ENCODE assay signal across 1 cellular context in the genomic region with DNA sequence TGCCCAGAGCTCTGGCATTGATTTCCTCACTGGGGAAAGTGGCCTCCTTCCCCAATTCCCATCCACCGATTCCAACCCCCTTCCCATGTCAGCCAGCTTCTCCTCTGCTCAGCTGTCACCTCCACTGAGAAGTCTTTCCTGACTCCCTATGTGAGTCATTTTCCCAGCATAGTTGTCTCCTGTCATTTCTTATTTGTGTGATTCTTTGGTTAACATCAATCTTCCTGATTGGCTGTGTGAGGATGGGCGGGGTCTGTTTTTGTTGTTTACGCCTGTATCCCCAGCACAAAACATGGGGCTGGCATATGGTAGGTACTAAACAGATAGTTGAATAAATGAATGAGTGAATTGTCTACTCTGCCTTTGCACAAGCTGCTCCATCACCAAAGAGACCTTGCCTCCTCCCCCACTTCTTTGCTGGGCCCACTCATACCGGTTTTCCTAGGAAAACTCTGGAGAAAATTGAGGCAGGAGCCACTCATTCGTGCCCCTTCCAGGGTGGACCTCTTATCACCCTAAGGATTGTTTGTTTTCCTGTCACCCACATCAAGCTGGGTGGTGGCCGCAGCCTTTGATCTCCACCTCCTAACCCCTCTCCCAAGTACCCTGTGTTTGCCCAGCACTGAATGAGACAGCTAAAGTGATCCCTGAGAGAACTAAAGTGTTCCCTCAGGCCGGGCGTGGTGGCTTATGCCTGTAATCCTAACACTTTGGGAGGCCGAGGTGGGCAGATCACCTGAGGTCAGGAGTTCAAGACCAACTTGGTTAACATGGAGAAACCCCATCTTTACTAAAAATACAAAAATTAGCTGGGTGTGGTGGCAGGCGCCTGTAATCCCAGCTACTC.
TF ChIP-seq lines count a peak whose summit lies in the region.

No MANE protein-coding gene starts in this region.

TF ChIP-seq in HepG2, 621 proteins besides CTCF, POLR2A, EP300 and RAD21 (continued from another document and continues in another):
- TF ChIP-seq, protein P1, sequence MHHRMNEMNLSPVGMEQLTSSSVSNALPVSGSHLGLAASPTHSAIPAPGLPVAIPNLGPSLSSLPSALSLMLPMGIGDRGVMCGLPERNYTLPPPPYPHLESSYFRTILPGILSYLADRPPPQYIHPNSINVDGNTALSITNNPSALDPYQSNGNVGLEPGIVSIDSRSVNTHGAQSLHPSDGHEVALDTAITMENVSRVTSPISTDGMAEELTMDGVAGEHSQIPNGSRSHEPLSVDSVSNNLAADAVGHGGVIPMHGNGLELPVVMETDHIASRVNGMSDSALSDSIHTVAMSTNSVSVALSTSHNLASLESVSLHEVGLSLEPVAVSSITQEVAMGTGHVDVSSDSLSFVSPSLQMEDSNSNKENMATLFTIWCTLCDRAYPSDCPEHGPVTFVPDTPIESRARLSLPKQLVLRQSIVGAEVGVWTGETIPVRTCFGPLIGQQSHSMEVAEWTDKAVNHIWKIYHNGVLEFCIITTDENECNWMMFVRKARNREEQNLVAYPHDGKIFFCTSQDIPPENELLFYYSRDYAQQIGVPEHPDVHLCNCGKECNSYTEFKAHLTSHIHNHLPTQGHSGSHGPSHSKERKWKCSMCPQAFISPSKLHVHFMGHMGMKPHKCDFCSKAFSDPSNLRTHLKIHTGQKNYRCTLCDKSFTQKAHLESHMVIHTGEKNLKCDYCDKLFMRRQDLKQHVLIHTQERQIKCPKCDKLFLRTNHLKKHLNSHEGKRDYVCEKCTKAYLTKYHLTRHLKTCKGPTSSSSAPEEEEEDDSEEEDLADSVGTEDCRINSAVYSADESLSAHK (CRISPR knock-in tag; IDR thresholded peaks at IDR 0.05; ENCODE audit: borderline replicate concordance) = no peak
- TF ChIP-seq KDM4B (CRISPR knock-in tag; IDR thresholded peaks at IDR 0.05) (no peak), RFX1 (IDR thresholded peaks at IDR 0.05) (no peak), ZFX (CRISPR knock-in tag; IDR thresholded peaks at IDR 0.05; ENCODE audit: low read depth) (no peak), ZNF616 (CRISPR knock-in tag; IDR thresholded peaks at IDR 0.05; ENCODE audit: low read depth) (no peak), NR2C2 (CRISPR knock-in tag; IDR thresholded peaks at IDR 0.05; ENCODE audit: borderline replicate concordance) (no peak), ZNF484 (CRISPR knock-in tag; IDR thresholded peaks at IDR 0.05; ENCODE audit: borderline replicate concordance, low read depth) (no peak), NFE2L1 (CRISPR knock-in tag; IDR thresholded peaks at IDR 0.05; ENCODE audit: borderline replicate concordance) (no peak), MBNL3 (CRISPR knock-in tag; conservative IDR thresholded peaks at IDR 0.05) (no peak), MIXL1 (CRISPR knock-in tag; IDR thresholded peaks at IDR 0.05) (peak; percentile 68; the same call in 1 of the 2 replicates), RFX3 (CRISPR knock-in tag; IDR thresholded peaks at IDR 0.05) (no peak), ATRX (CRISPR knock-in tag; IDR thresholded peaks at IDR 0.05; ENCODE audit: borderline replicate concordance) (no peak), ZNF747 (CRISPR knock-in tag; IDR thresholded peaks at IDR 0.05; ENCODE audit: borderline replicate concordance) (no peak), GATAD2A (CRISPR knock-in tag; IDR thresholded peaks at IDR 0.05) (peak; percentile 94), EHMT2 (IDR thresholded peaks at IDR 0.05; ENCODE audit: borderline replicate concordance, low read depth, low read length) (no peak), MED1 (CRISPR knock-in tag; IDR thresholded peaks at IDR 0.05) (peak; percentile 60; the same call in 1 of the 2 replicates), ZNF34 (CRISPR knock-in tag; IDR thresholded peaks at IDR 0.05; ENCODE audit: borderline replicate concordance) (no peak), BCL6 (CRISPR knock-in tag; IDR thresholded peaks at IDR 0.05) (peak; percentile 73), STAG1 (CRISPR knock-in tag; IDR thresholded peaks at IDR 0.05) (no peak), ZBTB46 (CRISPR knock-in tag; IDR thresholded peaks at IDR 0.05; ENCODE audit: borderline replicate concordance) (no peak), KAT2B (IDR thresholded peaks at IDR 0.05; ENCODE audit: borderline replicate concordance, low read depth, low read length) (no peak), ZNF75D (CRISPR knock-in tag; IDR thresholded peaks at IDR 0.05; ENCODE audit: borderline replicate concordance) (peak; percentile 36; the same call in 1 of the 2 replicates), ISX (CRISPR knock-in tag; conservative IDR thresholded peaks at IDR 0.05) (no peak), ZNF639 (CRISPR knock-in tag; conservative IDR thresholded peaks at IDR 0.05) (no peak), SOX13 (IDR thresholded peaks at IDR 0.05) (no peak), SOX13 (CRISPR knock-in tag; conservative IDR thresholded peaks at IDR 0.05 in 1 of 2, IDR thresholded peaks at IDR 0.05 in 1 of 2) (peak in 1 of 2 experiments; percentile 75; a peak in 2 of 4 replicates), RFX5 (IDR thresholded peaks at IDR 0.05; ENCODE audit: low read depth, low read length) (no peak), ZNF629 (CRISPR knock-in tag; conservative IDR thresholded peaks at IDR 0.05) (no peak), ZNF337 (CRISPR knock-in tag; IDR thresholded peaks at IDR 0.05; ENCODE audit: borderline replicate concordance, low read depth) (no peak), ASH2L (IDR thresholded peaks at IDR 0.05; ENCODE audit: insufficient read length, low read depth, low read length) (peak; percentile 31), SMAD3 (CRISPR knock-in tag; IDR thresholded peaks at IDR 0.05) (peak; percentile 39; the same call in 1 of the 2 replicates), SRSF9 (IDR thresholded peaks at IDR 0.05; ENCODE audit: borderline replicate concordance, insufficient read depth, low read depth, low read length, poor library complexity, severe bottlenecking) (no peak), ZNF674 (CRISPR knock-in tag; IDR thresholded peaks at IDR 0.05; ENCODE audit: low read depth) (no peak), ZNF558 (CRISPR knock-in tag; IDR thresholded peaks at IDR 0.05; ENCODE audit: borderline replicate concordance) (no peak), HOXA7 (CRISPR knock-in tag; IDR thresholded peaks at IDR 0.05) (no peak), TGIF2 (CRISPR knock-in tag; IDR thresholded peaks at IDR 0.05) (no peak), ZNF607 (CRISPR knock-in tag; IDR thresholded peaks at IDR 0.05; ENCODE audit: borderline replicate concordance) (no peak), ZNF138 (CRISPR knock-in tag; IDR thresholded peaks at IDR 0.05; ENCODE audit: low read depth) (no peak), ZBTB37 (CRISPR knock-in tag; IDR thresholded peaks at IDR 0.05) (no peak)
- TF ChIP-seq, protein P2, sequence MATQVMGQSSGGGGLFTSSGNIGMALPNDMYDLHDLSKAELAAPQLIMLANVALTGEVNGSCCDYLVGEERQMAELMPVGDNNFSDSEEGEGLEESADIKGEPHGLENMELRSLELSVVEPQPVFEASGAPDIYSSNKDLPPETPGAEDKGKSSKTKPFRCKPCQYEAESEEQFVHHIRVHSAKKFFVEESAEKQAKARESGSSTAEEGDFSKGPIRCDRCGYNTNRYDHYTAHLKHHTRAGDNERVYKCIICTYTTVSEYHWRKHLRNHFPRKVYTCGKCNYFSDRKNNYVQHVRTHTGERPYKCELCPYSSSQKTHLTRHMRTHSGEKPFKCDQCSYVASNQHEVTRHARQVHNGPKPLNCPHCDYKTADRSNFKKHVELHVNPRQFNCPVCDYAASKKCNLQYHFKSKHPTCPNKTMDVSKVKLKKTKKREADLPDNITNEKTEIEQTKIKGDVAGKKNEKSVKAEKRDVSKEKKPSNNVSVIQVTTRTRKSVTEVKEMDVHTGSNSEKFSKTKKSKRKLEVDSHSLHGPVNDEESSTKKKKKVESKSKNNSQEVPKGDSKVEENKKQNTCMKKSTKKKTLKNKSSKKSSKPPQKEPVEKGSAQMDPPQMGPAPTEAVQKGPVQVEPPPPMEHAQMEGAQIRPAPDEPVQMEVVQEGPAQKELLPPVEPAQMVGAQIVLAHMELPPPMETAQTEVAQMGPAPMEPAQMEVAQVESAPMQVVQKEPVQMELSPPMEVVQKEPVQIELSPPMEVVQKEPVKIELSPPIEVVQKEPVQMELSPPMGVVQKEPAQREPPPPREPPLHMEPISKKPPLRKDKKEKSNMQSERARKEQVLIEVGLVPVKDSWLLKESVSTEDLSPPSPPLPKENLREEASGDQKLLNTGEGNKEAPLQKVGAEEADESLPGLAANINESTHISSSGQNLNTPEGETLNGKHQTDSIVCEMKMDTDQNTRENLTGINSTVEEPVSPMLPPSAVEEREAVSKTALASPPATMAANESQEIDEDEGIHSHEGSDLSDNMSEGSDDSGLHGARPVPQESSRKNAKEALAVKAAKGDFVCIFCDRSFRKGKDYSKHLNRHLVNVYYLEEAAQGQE (IDR thresholded peaks at IDR 0.05; ENCODE audit: borderline replicate concordance in 1 of 2, low read depth in 1 of 2, low read length in 2 of 2) = no peak; a peak in 1 of 4 replicates
- TF ChIP-seq, protein P3, sequence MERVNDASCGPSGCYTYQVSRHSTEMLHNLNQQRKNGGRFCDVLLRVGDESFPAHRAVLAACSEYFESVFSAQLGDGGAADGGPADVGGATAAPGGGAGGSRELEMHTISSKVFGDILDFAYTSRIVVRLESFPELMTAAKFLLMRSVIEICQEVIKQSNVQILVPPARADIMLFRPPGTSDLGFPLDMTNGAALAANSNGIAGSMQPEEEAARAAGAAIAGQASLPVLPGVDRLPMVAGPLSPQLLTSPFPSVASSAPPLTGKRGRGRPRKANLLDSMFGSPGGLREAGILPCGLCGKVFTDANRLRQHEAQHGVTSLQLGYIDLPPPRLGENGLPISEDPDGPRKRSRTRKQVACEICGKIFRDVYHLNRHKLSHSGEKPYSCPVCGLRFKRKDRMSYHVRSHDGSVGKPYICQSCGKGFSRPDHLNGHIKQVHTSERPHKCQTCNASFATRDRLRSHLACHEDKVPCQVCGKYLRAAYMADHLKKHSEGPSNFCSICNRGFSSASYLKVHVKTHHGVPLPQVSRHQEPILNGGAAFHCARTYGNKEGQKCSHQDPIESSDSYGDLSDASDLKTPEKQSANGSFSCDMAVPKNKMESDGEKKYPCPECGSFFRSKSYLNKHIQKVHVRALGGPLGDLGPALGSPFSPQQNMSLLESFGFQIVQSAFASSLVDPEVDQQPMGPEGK (CRISPR knock-in tag; IDR thresholded peaks at IDR 0.05) = peak; percentile 92
- TF ChIP-seq, protein P4, sequence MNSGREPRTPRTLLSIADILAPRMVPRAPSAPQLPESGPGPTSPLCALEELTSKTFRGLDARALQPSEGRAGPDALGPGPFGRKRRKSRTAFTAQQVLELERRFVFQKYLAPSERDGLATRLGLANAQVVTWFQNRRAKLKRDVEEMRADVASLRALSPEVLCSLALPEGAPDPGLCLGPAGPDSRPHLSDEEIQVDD (CRISPR knock-in tag; IDR thresholded peaks at IDR 0.05; ENCODE audit: borderline replicate concordance) = no peak
- TF ChIP-seq, protein P5, sequence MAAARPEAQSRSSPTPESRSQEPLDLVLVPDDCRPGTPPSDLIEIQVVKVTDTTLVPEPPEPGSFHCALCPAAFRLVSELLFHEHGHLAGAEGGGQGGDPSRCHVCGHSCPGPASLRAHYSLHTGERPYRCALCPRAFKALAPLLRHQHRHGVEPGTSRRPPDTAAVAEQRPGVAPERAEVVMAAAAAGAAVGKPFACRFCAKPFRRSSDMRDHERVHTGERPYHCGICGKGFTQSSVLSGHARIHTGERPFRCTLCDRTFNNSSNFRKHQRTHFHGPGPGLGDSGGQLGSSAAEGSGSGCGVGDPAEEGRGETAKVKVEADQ (CRISPR knock-in tag; IDR thresholded peaks at IDR 0.05; ENCODE audit: borderline replicate concordance) = no peak; the same call in 1 of the 2 replicates
- TF ChIP-seq, protein P6, sequence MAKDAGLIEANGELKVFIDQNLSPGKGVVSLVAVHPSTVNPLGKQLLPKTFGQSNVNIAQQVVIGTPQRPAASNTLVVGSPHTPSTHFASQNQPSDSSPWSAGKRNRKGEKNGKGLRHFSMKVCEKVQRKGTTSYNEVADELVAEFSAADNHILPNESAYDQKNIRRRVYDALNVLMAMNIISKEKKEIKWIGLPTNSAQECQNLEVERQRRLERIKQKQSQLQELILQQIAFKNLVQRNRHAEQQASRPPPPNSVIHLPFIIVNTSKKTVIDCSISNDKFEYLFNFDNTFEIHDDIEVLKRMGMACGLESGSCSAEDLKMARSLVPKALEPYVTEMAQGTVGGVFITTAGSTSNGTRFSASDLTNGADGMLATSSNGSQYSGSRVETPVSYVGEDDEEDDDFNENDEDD (CRISPR knock-in tag; IDR thresholded peaks at IDR 0.05; ENCODE audit: borderline replicate concordance) = no peak; the same call in 1 of the 2 replicates
